ENCODE assay signal across 8 cellular contexts in genomic region chr15:63188937-63189871, GRCh38. TPM values are rescaled to one million over a fixed set of nuclear protein-coding genes. Genes with fewer than 3 reads are reported as not detected.
DNase-seq lines count a peak whose midpoint lies in the region; ATAC-seq and TF ChIP-seq lines count a peak whose summit lies in the region.

RAB8B (plus strand) TSS chr15:63189606; CDS start chr15:63189625, 19 bp downstream.

- intact Hi-C loops in activated CD4-positive, alpha-beta memory T cell treated with anti-CD3 and anti-CD28 coated beads for 36 hours (cut with micrococcal nuclease), result loop anchor here (1.0 to 10.0 kb wide), 4 partner anchors 12 to 906 kb away; partner anchors contain the start of genes CIAO2A, RPS27L and SNX1

- CTCF ChIA-PET in activated CD4-positive, alpha-beta memory T cell treated with anti-CD3 and anti-CD28 coated beads for 36 hours (lab: Charles Lee), result interaction anchor here (1.1 kb wide), 1 partner anchor 49 kb away, joined by 3 read pairs; no protein-coding TSS in a partner anchor

- no peaks in the 10 kb centered on the region for H3K27me3 Mint-ChIP-seq in CD4-positive, CD25-positive, alpha-beta regulatory T cell
- no peaks in the 10 kb centered on the region for H3K27me3 Mint-ChIP-seq in activated CD4-positive, alpha-beta memory T cell treated with anti-CD3 and anti-CD28 coated beads for 36 hours

- POLR2A ChIA-PET in activated CD4-positive, alpha-beta memory T cell treated with anti-CD3 and anti-CD28 coated beads for 36 hours (lab: Charles Lee), result interaction anchor here (0.7 to 1.4 kb wide), 3 partner anchors 8 to 102 kb away, joined by 3 read pairs; no protein-coding TSS in a partner anchor

- peak; percentile 21 to 33 for TF ChIP-seq RAD21 in liver (IDR thresholded peaks at IDR 0.05)

- peak within 1 kb of the TSS; percentile 96 for H3K27ac ChIP-seq in CD4-positive, CD25-positive, alpha-beta regulatory T cell (ENCODE audit: insufficient read depth, low read length, poor library complexity, severe bottlenecking)
- peak within 1 kb of the TSS; percentile 67 to 87 for H3K27ac ChIP-seq in liver (ENCODE audit: low read depth in 1 of 2, low read length in 2 of 2)

- H3K27ac Mint-ChIP-seq in CD4-positive, CD25-positive, alpha-beta regulatory T cell, result peak within 1 kb of the TSS; percentile 95 to 98 (median 97)
- peak within 1 kb of the TSS; percentile 94 for H3K27ac Mint-ChIP-seq in activated CD4-positive, alpha-beta memory T cell treated with anti-CD3 and anti-CD28 coated beads for 36 hours

- peak; percentile 80 to 86 for ATAC-seq in CD4-positive, CD25-positive, alpha-beta regulatory T cell (ENCODE audit: low read depth in 2 of 2)
- ATAC-seq in GM19395 (IDR thresholded peaks at IDR 0.05; ENCODE audit: unreplicated experiment) (peak; percentile 70), HG03565 (IDR thresholded peaks at IDR 0.05; ENCODE audit: unreplicated experiment) (peak; percentile 64)

- H3K27me3 ChIP-seq in CD4-positive, CD25-positive, alpha-beta regulatory T cell (ENCODE audit: control insufficient read depth, insufficient read depth, low read length), result no peaks in the 10 kb centered on the region
- no peaks in the 10 kb centered on the region for H3K27me3 ChIP-seq in liver (ENCODE audit: control insufficient read depth in 4 of 4, insufficient read depth in 4 of 4, low read length in 3 of 4)

- DNase-seq in CD4-positive, CD25-positive, alpha-beta regulatory T cell, result peak; percentile 94 to 97 (median 96)
- DNase-seq in NCI-H82 (lab: John Stamatoyannopoulos, UW) (peak; percentile 98), dermis microvascular lymphatic vessel endothelial cell (ENCODE audit: low read depth in 2 of 2) (peak; percentile 78 to 95)
- DNase-seq in activated CD4-positive, alpha-beta memory T cell treated with anti-CD3 and anti-CD28 coated beads for 36 hours, result peak; percentile 99
- peak; percentile 99 for DNase-seq in stimulated activated CD4-positive, alpha-beta T cell treated with anti-CD3 and anti-CD28 coated beads, Interleukin-4, amount 100 ng/mL, for 1 hour

- peak within 1 kb of the TSS; percentile 96 for H3K4me3 ChIP-seq in CD4-positive, CD25-positive, alpha-beta regulatory T cell (ENCODE audit: low read depth, low read length)
- peak within 1 kb of the TSS; percentile 81 to 95 (median 88) for H3K4me3 ChIP-seq in liver (ENCODE audit: low read depth in 1 of 3, low read length in 3 of 3)

- H3K4me3 Mint-ChIP-seq in CD4-positive, CD25-positive, alpha-beta regulatory T cell, result peak within 1 kb of the TSS; percentile 89 to 99 (median 98)
- H3K4me3 Mint-ChIP-seq in activated CD4-positive, alpha-beta memory T cell treated with anti-CD3 and anti-CD28 coated beads for 36 hours, result peak within 1 kb of the TSS; percentile 93

- no peak for TF ChIP-seq CTCF in liver (IDR thresholded peaks at IDR 0.05; ENCODE audit: low read depth, low read length, missing input control)

- H3K9me3 Mint-ChIP-seq in CD4-positive, CD25-positive, alpha-beta regulatory T cell, result peaks cover 0 to 3% (median 0%) of the 10 kb centered on the region in 7 donors
- H3K9me3 Mint-ChIP-seq in activated CD4-positive, alpha-beta memory T cell treated with anti-CD3 and anti-CD28 coated beads for 36 hours, result no peaks in the 10 kb centered on the region

- H3K4me1 Mint-ChIP-seq in CD4-positive, CD25-positive, alpha-beta regulatory T cell, result peaks cover 6 to 55% (median 39%) of the 10 kb centered on the region in 4 donors
- H3K4me1 Mint-ChIP-seq in activated CD4-positive, alpha-beta memory T cell treated with anti-CD3 and anti-CD28 coated beads for 36 hours (ENCODE audit: low read depth), result peaks cover 45% of the 10 kb centered on the region

- no peaks in the 10 kb centered on the region for H3K36me3 ChIP-seq in CD4-positive, CD25-positive, alpha-beta regulatory T cell (ENCODE audit: control insufficient read depth, insufficient read depth, low read length)
- no peaks in the 10 kb centered on the region for H3K36me3 ChIP-seq in liver (ENCODE audit: control insufficient read depth in 4 of 4, insufficient read depth in 3 of 4, low read depth in 1 of 4, low read length in 3 of 4)

- H3K9ac ChIP-seq in liver (ENCODE audit: low read depth in 1 of 2, low read length in 2 of 2), result peak within 1 kb of the TSS; percentile 31 to 93

- no peaks in the 10 kb centered on the region for H3K36me3 Mint-ChIP-seq in CD4-positive, CD25-positive, alpha-beta regulatory T cell
- peaks cover 4% of the 10 kb centered on the region for H3K36me3 Mint-ChIP-seq in activated CD4-positive, alpha-beta memory T cell treated with anti-CD3 and anti-CD28 coated beads for 36 hours

- under 1% methylated on average over 77 of the region's 77 CpGs for WGBS in liver

- peaks cover 43% of the 10 kb centered on the region for H3K4me1 ChIP-seq in CD4-positive, CD25-positive, alpha-beta regulatory T cell (ENCODE audit: control insufficient read depth, insufficient read depth, low read length, poor library complexity, severe bottlenecking)
- H3K4me1 ChIP-seq in liver (ENCODE audit: control insufficient read depth in 4 of 4, insufficient read depth in 4 of 4, low read length in 3 of 4), result peaks cover 0 to 21% (median 15%) of the 10 kb centered on the region in 4 donors

- no peaks in the 10 kb centered on the region for H3K9me3 ChIP-seq in CD4-positive, CD25-positive, alpha-beta regulatory T cell (ENCODE audit: control insufficient read depth in 2 of 2, low read length in 2 of 2)
- H3K9me3 ChIP-seq in liver (ENCODE audit: control insufficient read depth in 4 of 4, low read length in 3 of 4), result no peaks in the 10 kb centered on the region

TF ChIP-seq in liver, 16 proteins besides CTCF, POLR2A, EP300 and RAD21:
- TF ChIP-seq SP1 (IDR thresholded peaks at IDR 0.05), result peak; percentile 69
- TF ChIP-seq RXRA (IDR thresholded peaks at IDR 0.05), result peak in 1 of 2 donors; percentile 15
- peak; percentile 73 for TF ChIP-seq YY1 (IDR thresholded peaks at IDR 0.05)
- TF ChIP-seq GABPA (IDR thresholded peaks at IDR 0.05 in 1 of 2, conservative IDR thresholded peaks at IDR 0.05 in 1 of 2), result peak in 1 of 2 donors; percentile 21
- TF ChIP-seq FOXA1 (IDR thresholded peaks at IDR 0.05), result no peak
- no peak for TF ChIP-seq REST (IDR thresholded peaks at IDR 0.05)
- peak in 1 of 2 donors; percentile 10 for TF ChIP-seq HNF4A (conservative IDR thresholded peaks at IDR 0.05)

RNA-seq across cellular contexts. Expression of gene RAB8B, which starts in this region (rescaled TPM):
- 114 TPM for total RNA-seq in CD4-positive, CD25-positive, alpha-beta regulatory T cell
- polyA plus RNA-seq in CD4-positive, CD25-positive, alpha-beta regulatory T cell, result 10 to 100 TPM; 67.4 to 82.4 (median 74.4) TPM
- 100 to 1,000 TPM; 109 to 119 TPM for total RNA-seq in activated CD4-positive, alpha-beta memory T cell treated with anti-CD3 and anti-CD28 coated beads for 36 hours
- total RNA-seq in dermis microvascular lymphatic vessel endothelial cell, result 55.8 and 56.8 TPM in 2 replicates
- 10 to 100 TPM in 1 of 2 donors, 1 to 10 TPM in 1; 9.9 to 26.5 TPM for total RNA-seq in liver
- 1 to 10 TPM; 3.8 to 5.2 TPM for polyA plus RNA-seq in liver

Comparison
In these comparisons a context has a peak if more than half of its experiments do, and no peak if none do; other contexts are left out.
1. Peak in every context shown above with its lines: DNase-seq, ATAC-seq, H3K4me3 ChIP-seq and H3K27ac ChIP-seq.
2. RNA of gene RAB8B (polyA plus RNA-seq): 67.4 to 82.4 TPM in CD4-positive, CD25-positive, alpha-beta regulatory T cell; 3.8 to 5.2 TPM in liver; every median in the first group is over 10 times any median in the second.